In the genomic region with DNA sequence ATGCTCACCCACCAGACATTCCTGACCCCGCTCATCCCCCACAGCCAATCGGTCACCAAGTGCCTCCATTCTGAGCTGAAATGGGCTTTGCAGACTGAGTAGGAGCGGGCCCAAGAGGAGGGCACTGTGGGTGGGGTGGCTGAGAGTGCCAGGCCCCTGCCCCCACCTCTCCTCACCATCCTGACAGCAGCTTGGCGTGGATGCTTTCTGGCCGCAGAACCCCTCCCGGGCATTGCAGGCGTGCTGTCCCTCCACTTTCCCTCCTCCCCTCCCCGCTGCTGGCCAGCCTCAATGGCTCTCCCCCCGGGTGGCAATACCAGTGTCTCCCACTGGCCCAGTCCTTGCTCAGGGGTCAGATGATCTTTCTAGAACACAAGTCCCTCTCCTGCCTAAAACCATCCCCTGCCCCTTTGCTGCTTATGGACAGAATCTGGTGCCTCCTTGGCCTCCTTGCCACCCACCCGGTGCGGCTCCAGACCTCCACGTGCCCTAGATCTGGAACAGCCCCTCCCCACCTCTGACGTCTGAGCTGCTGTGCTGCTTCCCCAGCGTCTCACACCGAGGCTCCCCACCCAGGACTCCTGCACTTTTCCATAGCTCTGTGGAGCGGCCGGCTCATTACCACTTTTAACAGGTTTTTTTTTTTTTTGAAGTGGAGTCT, we compare ENCODE assay signal across 15 cellular contexts. TPM values are rescaled to one million over a fixed set of nuclear protein-coding genes. Genes with fewer than 3 reads are reported as not detected.
"Had no signal": no experiment of that assay in that cellular context is flagged by ENCODE, and none has a peak within 500 bp of the region (broad histone marks: within the 10 kb centered on the region; RNA-seq: fewer than 3 reads in every experiment).

No MANE protein-coding gene starts in this region.

- H3K4me3 Mint-ChIP-seq: activated naive CD4-positive, alpha-beta T cell treated with anti-CD3 and anti-CD28 coated beads, Interleukin-2, amount 10 ng/mL, durations not matched to agents 7 days and 5 days; nephron progenitor cell had no signal

- H3K36me3 ChIP-seq: transverse colon had no signal

- H3K79me2 ChIP-seq: parathyroid adenoma had no signal

- DNase-seq: activated naive CD4-positive, alpha-beta T cell treated with anti-CD3 and anti-CD28 coated beads, Interleukin-2, amount 10 ng/mL, durations not matched to agents 7 days and 5 days; central memory CD4-positive, alpha-beta T cell; cortex of kidney; effector memory CD4-positive, alpha-beta T cell; erythroblast; hypothalamus; left colon; mesenchymal stem cell; nephron progenitor cell; retina; transverse colon had no signal

- ATAC-seq: activated CD4-positive, CD25-positive, alpha-beta regulatory T cell treated with anti-CD3 and anti-CD28 coated beads, Interleukin-2, amount 50 U/mL, for 24 hours; left colon had no signal

- H3K27ac Mint-ChIP-seq: activated naive CD4-positive, alpha-beta T cell treated with anti-CD3 and anti-CD28 coated beads, Interleukin-2, amount 10 ng/mL, durations not matched to agents 7 days and 5 days; nephron progenitor cell had no signal

- H3K9ac ChIP-seq: parathyroid adenoma had no signal

- H3K4me3 ChIP-seq: smooth muscle cell, transverse colon had no signal

- H3K9me3 ChIP-seq: transverse colon had no signal

- H3K9me3 Mint-ChIP-seq: activated naive CD4-positive, alpha-beta T cell treated with anti-CD3 and anti-CD28 coated beads, Interleukin-2, amount 10 ng/mL, durations not matched to agents 7 days and 5 days; nephron progenitor cell had no signal

- H3K36me3 Mint-ChIP-seq: activated naive CD4-positive, alpha-beta T cell treated with anti-CD3 and anti-CD28 coated beads, Interleukin-2, amount 10 ng/mL, durations not matched to agents 7 days and 5 days had no signal

- H3K27ac ChIP-seq: parathyroid adenoma, transverse colon had no signal

- H3K4me2 ChIP-seq: smooth muscle cell had no signal

- H2AFZ ChIP-seq: parathyroid adenoma had no signal

- H3K4me1 ChIP-seq: parathyroid adenoma, transverse colon had no signal

RNA-seq across cellular contexts. Expression of a gene that starts 6.1 kb away (rescaled TPM):
- total RNA-seq: smooth muscle cell had no signal
- polyA plus RNA-seq: smooth muscle cell had no signal

RNA-seq across cellular contexts. Expression of a gene that starts 52.0 kb away (rescaled TPM):
- total RNA-seq: left colon; smooth muscle cell; T-helper 2 cell treated with Interferon-gamma antibody and Interleukin-4, amounts not matched to agents 100 ng/mL and 5 ng/mL, for 36 hours; transverse colon had no signal
- polyA plus RNA-seq: smooth muscle cell had no signal
